19 cellular contexts compared by ENCODE assay signal in the genomic region with DNA sequence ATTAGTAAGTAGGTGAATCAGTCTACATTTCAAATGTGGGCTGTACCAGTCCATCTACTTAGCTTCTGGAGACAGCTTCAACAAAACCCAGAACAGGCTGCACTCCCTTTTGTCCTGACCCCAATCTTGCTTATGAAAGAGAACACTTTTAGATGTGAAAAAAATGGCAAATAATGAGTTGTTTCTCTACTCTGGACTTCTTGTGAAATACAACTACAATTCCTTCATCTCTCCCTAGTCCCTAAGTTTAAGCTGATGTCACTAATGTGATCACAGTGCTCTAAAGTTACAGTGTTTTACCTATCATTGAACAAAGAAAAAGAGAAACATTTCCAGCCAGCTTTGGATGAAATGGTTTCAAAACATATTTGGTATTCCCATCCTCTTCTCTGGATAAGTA.
A peak's percentile ranks its signal among the peaks of the same experiment; 100 is the strongest.
DNase-seq lines count a peak whose midpoint lies in the region; ATAC-seq and TF ChIP-seq lines count a peak whose summit lies in the region.
"Had no signal": no experiment of that assay in that cellular context is flagged by ENCODE, and none has a peak within 500 bp of the region (broad histone marks: within the 10 kb centered on the region; RNA-seq: fewer than 3 reads in every experiment).

No MANE protein-coding gene starts in this region.

- no peaks in the 10 kb centered on the region for H3K36me3 Mint-ChIP-seq in brain
- H3K36me3 Mint-ChIP-seq: CD4-positive, alpha-beta memory T cell had no signal

- H3K9me3 ChIP-seq in left ventricle myocardium inferior (replicated peaks): no peaks in the 10 kb centered on the region
- H3K9me3 ChIP-seq: BLaER1, SK-N-SH had no signal

- H3K27me3 ChIP-seq in left ventricle myocardium inferior (ENCODE audit: low read depth): no peaks in the 10 kb centered on the region
- H3K27me3 ChIP-seq: BLaER1 had no signal

- no peak for TF ChIP-seq CTCF in left ventricle myocardium inferior (IDR thresholded peaks at IDR 0.05; ENCODE audit: borderline replicate concordance)
- no peak for TF ChIP-seq CTCF in brain (conservative IDR thresholded peaks at IDR 0.05)

- DNase-seq in left ventricle myocardium inferior: no peak
- DNase-seq in cardiac septum (ENCODE audit: low spot score): no peak
- DNase-seq in midbrain (lab: John Stamatoyannopoulos, UW): peak; percentile 25
- no peak for DNase-seq in NCI-H69 (lab: John Stamatoyannopoulos, UW)
- DNase-seq in HEK293T (ENCODE audit: extremely low spot score): no peak
- DNase-seq: ACHN; CD4-positive, alpha-beta memory T cell; GOT3; Kasumi-1; NCI-H187 treated with DMSO at 0.1 percent for 48 hours; NCI-H2171; NCI-H526 treated with DMSO at 0.1 percent for 48 hours; PC-9; RPMI8226; SIG-M5; SK-N-SH had no signal

- H3K27ac Mint-ChIP-seq in brain: peak overlapping the region in 4 of 5 experiments; percentile 22 to 67 (median 40)
- H3K27ac Mint-ChIP-seq: CD4-positive, alpha-beta memory T cell had no signal

- CTCF ChIA-PET in HEK293T (lab: Yijun Ruan, JAX): interaction anchor here (0.7 to 6.1 kb wide), 5 partner anchors 14 to 1000 kb away, joined by 3 to 24 read pairs (median 3); no protein-coding TSS in a partner anchor

- POLR2A ChIA-PET in HEK293T (lab: Yijun Ruan, JAX): interaction anchor here (0.7 kb wide), 1 partner anchor 13 kb away, joined by 3 read pairs; no protein-coding TSS in a partner anchor

- H3K4me1 ChIP-seq in left ventricle myocardium inferior: peaks cover 82% of the 10 kb centered on the region
- H3K4me1 ChIP-seq: BLaER1 had no signal

- peak overlapping the region; percentile 85 for H3K27ac ChIP-seq in left ventricle myocardium inferior (replicated peaks)
- H3K27ac ChIP-seq: BLaER1, PC-9 had no signal

- no peak overlapping the region for H3K4me3 ChIP-seq in left ventricle myocardium inferior
- H3K4me3 ChIP-seq: BLaER1, PC-9 had no signal

- H3K4me1 Mint-ChIP-seq in brain: peaks cover 87% of the 10 kb centered on the region
- H3K4me1 Mint-ChIP-seq: CD4-positive, alpha-beta memory T cell had no signal

- no peaks in the 10 kb centered on the region for H3K9me3 Mint-ChIP-seq in brain
- H3K9me3 Mint-ChIP-seq: CD4-positive, alpha-beta memory T cell had no signal

- H3K27me3 Mint-ChIP-seq in brain: no peaks in the 10 kb centered on the region

- intact Hi-C loops in left ventricle myocardium inferior (cut with micrococcal nuclease) (loop anchor here (5.0 to 10.0 kb wide), 4 partner anchors 33 to 274 kb away; a partner anchor contains a TSS), cardiac septum (cut with DNase I) (loop anchor here (10.0 kb wide), 1 partner anchor 274 kb away; no protein-coding TSS in a partner anchor)

- peak overlapping the region in 3 of 5 experiments; percentile 9 to 53 (median 13) for H3K4me3 Mint-ChIP-seq in brain
- H3K4me3 Mint-ChIP-seq: CD4-positive, alpha-beta memory T cell had no signal

- no peak for ATAC-seq in HG02973 (IDR thresholded peaks at IDR 0.05; ENCODE audit: unreplicated experiment)

- no peaks in the 10 kb centered on the region for H3K36me3 ChIP-seq in left ventricle myocardium inferior
- H3K36me3 ChIP-seq: BLaER1 had no signal

TF ChIP-seq in HEK293T, 16 proteins besides CTCF, POLR2A, EP300 and RAD21:
- TF ChIP-seq HDGF (IDR thresholded peaks at IDR 0.05; ENCODE audit: borderline replicate concordance) (no peak), SP1 (IDR thresholded peaks at IDR 0.05) (no peak), CTBP1 (IDR thresholded peaks at IDR 0.05; ENCODE audit: borderline replicate concordance) (no peak), LEF1 (IDR thresholded peaks at IDR 0.05; ENCODE audit: borderline replicate concordance) (no peak), L3MBTL2 (conservative IDR thresholded peaks at IDR 0.05) (no peak), TARDBP (IDR thresholded peaks at IDR 0.05) (no peak), FOXA1 (IDR thresholded peaks at IDR 0.05) (no peak)
